In genomic region chr1:55214903-55215193, GRCh38 we compare ENCODE assay signal across 8 cellular contexts. TPM values are rescaled to one million over a fixed set of nuclear protein-coding genes. Genes with fewer than 3 reads are reported as not detected.
DNase-seq lines count a peak whose midpoint lies in the region; ATAC-seq and TF ChIP-seq lines count a peak whose summit lies in the region.

No MANE protein-coding gene starts in this region.

- TF ChIP-seq CTCF in adrenal gland (IDR thresholded peaks at IDR 0.05) (no peak), psoas muscle (IDR thresholded peaks at IDR 0.05) (no peak)

- no peaks in the 10 kb centered on the region for H3K36me3 ChIP-seq in GM23248 (ENCODE audit: low read depth)
- H3K36me3 ChIP-seq in KOPT-K1 (ENCODE audit: insufficient read depth, low read length): no peaks in the 10 kb centered on the region
- no peaks in the 10 kb centered on the region for H3K36me3 ChIP-seq in adrenal gland (replicated peaks in 1 of 2)
- no peaks in the 10 kb centered on the region for H3K36me3 ChIP-seq in psoas muscle (ENCODE audit: insufficient read depth in 1 of 2, low read depth in 1 of 2)

- peaks cover 8% of the 10 kb centered on the region; the same call in 1 of the 2 replicates for H4K20me1 ChIP-seq in GM23248 (ENCODE audit: insufficient read depth)

- DNase-seq in DMS53 (lab: John Stamatoyannopoulos, UW) (peak; percentile 89), DMS53 treated with DMSO at 0.1 percent for 48 hours (lab: John Stamatoyannopoulos, UW; ENCODE audit: unreplicated experiment) (no peak), GM23248 (peak; percentile 73), adrenal gland (peak; percentile 34 to 61 (median 41)), right cardiac atrium (peak; percentile 42 to 77 (median 73)), psoas muscle (peak; percentile 37 to 74), dedifferentiated amniotic fluid mesenchymal stem cell (ENCODE audit: extremely low spot score) (no peak)

- 0 to 2% methylated on average over 29 to 31 of the region's 33 CpGs for WGBS in GM23248 (ENCODE audit: low coverage in 1 of 2, low lambda C conversion rate in 2 of 2, missing lambda C conversion rate in 2 of 2), 2 experiments
- 0 to 1% (median 1%) methylated on average over 7 to 33 of the region's 33 CpGs; no CpG with 5 or more reads in 1 of the 4 donors for WGBS in adrenal gland, 4 donors
- WGBS in right cardiac atrium: 1% methylated on average over 33 of the region's 33 CpGs
- 0 to 2% (median 1%) methylated on average over 21 to 33 of the region's 33 CpGs for WGBS in psoas muscle, 3 donors

- H2AFZ ChIP-seq in GM23248: peak overlapping the region; percentile 84

- H3K4me1 ChIP-seq in GM23248 (ENCODE audit: insufficient read depth) (peaks cover 31% of the 10 kb centered on the region), adrenal gland (replicated peaks in 1 of 2) (peaks cover 33 to 41% of the 10 kb centered on the region in 2 donors), right cardiac atrium (ENCODE audit: control insufficient read depth, insufficient read depth, low read length) (peaks cover 5% of the 10 kb centered on the region), psoas muscle (peaks cover 57% of the 10 kb centered on the region)

- H3K27ac ChIP-seq in GM23248 (peak overlapping the region; percentile 71), KOPT-K1 (ENCODE audit: low read depth, low read length, poor library complexity, severe bottlenecking) (peak overlapping the region; percentile 90), adrenal gland (peak overlapping the region; percentile 82 to 96 (median 93)), right cardiac atrium (ENCODE audit: low read length) (peak overlapping the region; percentile 99), psoas muscle (peak overlapping the region; percentile 99)

- no peak for TF ChIP-seq POLR2A in adrenal gland (IDR thresholded peaks at IDR 0.05)

- peaks cover 59% of the 10 kb centered on the region for H3K79me2 ChIP-seq in GM23248 (ENCODE audit: insufficient read depth)

- H3K9me3 ChIP-seq in GM23248 (ENCODE audit: low read depth) (no peaks in the 10 kb centered on the region), KOPT-K1 (ENCODE audit: insufficient read depth, low read length, poor library complexity, severe bottlenecking) (no peaks in the 10 kb centered on the region), adrenal gland (replicated peaks in 1 of 3) (no peaks in the 10 kb centered on the region), right cardiac atrium (ENCODE audit: control insufficient read depth, low read length) (no peaks in the 10 kb centered on the region), psoas muscle (no peaks in the 10 kb centered on the region)

- H3K27me3 ChIP-seq in GM23248 (replicated peaks; ENCODE audit: insufficient read depth) (no peaks in the 10 kb centered on the region), adrenal gland (no peaks in the 10 kb centered on the region), right cardiac atrium (ENCODE audit: control insufficient read depth, insufficient read depth) (no peaks in the 10 kb centered on the region), psoas muscle (ENCODE audit: insufficient read depth in 3 of 3, low read length in 2 of 3) (no peaks in the 10 kb centered on the region)

- peak overlapping the region; percentile 77 for H3K4me2 ChIP-seq in GM23248 (ENCODE audit: unreplicated experiment)

- intact Hi-C loops in adrenal gland (cut with DNase I) (no loop called here), right cardiac atrium (cut with DNase I) (loop anchor here in 1 of 4 donors (10.0 kb wide), 1 partner anchor 70 kb away; no protein-coding TSS in a partner anchor), psoas muscle (cut with DNase I) (loop anchor here (5.0 to 10.0 kb wide), 5 partner anchors 43 to 73 kb away; no protein-coding TSS in a partner anchor)

- peak overlapping the region; percentile 95 for H3K9ac ChIP-seq in GM23248

- in situ Hi-C loops in GM23248 (cut with MboI): no loop called here

- ATAC-seq in right cardiac atrium: peak in 1 of 2 donors; percentile 45
- peak; percentile 47 to 64 (median 52) for ATAC-seq in psoas muscle

- H3F3A ChIP-seq in GM23248 (ENCODE audit: insufficient read depth): 0 out of 2 replicates have a peak, but pooled peaks cover 5% of the 10 kb centered on the region

- no peaks in the 10 kb centered on the region for H3K9me2 ChIP-seq in GM23248 (ENCODE audit: insufficient read depth)

- H3K4me3 ChIP-seq in GM23248 (peak overlapping the region; percentile 90), adrenal gland (peak overlapping the region; percentile 50 to 97 (median 81)), right cardiac atrium (ENCODE audit: low read length) (peak overlapping the region; percentile 96), psoas muscle (peak overlapping the region; percentile 92)

RNA-seq across cellular contexts. Expression of gene USP24, which starts 0.3 kb away (rescaled TPM):
- total RNA-seq in GM23248 (2014; rRNA removed; shearing (Covaris generic)): 16.3 and 26.9 TPM in 2 replicates
- polyA plus RNA-seq in GM23248 (2016; fragmentation: Nextera tagmentation; extraction: Ambion mirVana) (3.3 and 4.4 TPM in 2 replicates), adrenal gland (10 to 100 TPM; 11.3 to 21.1 (median 15.4) TPM), right cardiac atrium (11.4 TPM), psoas muscle (10 to 100 TPM; 14.6 to 64.8 (median 21.4) TPM)
- total RNA-seq in adrenal gland (10 to 100 TPM; 20.8 to 41.9 (median 26.4) TPM), right cardiac atrium (10 to 100 TPM; 32.6 to 35.7 (median 34.7) TPM), psoas muscle (10 to 100 TPM; 48.7 to 67.9 (median 59.5) TPM)

Comparison
In these comparisons a context has a peak if more than half of its experiments do, and no peak if none do; other contexts are left out.
1. DNase-seq: peak in DMS53 (single experiment), GM23248 (single experiment), adrenal gland (7 of 7), right cardiac atrium (3 of 3) and psoas muscle (2 of 2); none in DMS53 treated with DMSO at 0.1 percent for 48 hours (single experiment) and dedifferentiated amniotic fluid mesenchymal stem cell (single experiment).
2. intact Hi-C loops: an anchor here in psoas muscle (5.0 to 10.0 kb wide); none called in adrenal gland.
3. Peak in every context shown above with its lines, with median percentiles within 50 percentile points of each other: H3K27ac ChIP-seq and H3K4me3 ChIP-seq.